ENCODE assay signal across 2 cellular contexts in the genomic region with DNA sequence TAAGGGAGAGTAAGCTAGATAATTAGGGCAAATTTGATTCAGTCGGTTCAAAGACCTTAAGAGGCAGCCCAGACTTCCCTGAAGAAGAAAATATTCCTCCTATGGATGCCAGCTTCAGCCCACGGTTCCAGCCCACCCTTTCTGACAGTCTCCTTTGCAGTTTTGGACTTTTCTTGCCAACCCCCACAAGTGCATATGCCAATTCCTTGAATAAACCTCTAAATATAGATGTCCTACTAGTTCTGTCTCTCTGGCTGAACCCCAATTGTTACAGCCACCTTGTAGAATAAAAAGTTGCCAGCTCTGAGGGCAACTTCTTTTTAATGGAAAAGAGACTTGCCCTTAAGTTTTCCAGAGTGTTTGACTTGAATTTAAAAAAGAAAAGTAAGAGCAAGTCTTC.
TF ChIP-seq lines count a peak whose summit lies in the region.

No MANE protein-coding gene starts in this region.

TF ChIP-seq in liver, 16 proteins besides CTCF, POLR2A, EP300 and RAD21:
- TF ChIP-seq NR2F2 (IDR thresholded peaks at IDR 0.05) (no peak), GABPA (IDR thresholded peaks at IDR 0.05 in 1 of 2, conservative IDR thresholded peaks at IDR 0.05 in 1 of 2) (no peak), YY1 (IDR thresholded peaks at IDR 0.05) (no peak), JUND (IDR thresholded peaks at IDR 0.05) (no peak), SP1 (IDR thresholded peaks at IDR 0.05) (no peak), FOXA2 (IDR thresholded peaks at IDR 0.05) (no peak), HNF4A (conservative IDR thresholded peaks at IDR 0.05) (no peak), RXRA (IDR thresholded peaks at IDR 0.05) (no peak), TAF1 (conservative IDR thresholded peaks at IDR 0.05) (no peak), FOXA1 (IDR thresholded peaks at IDR 0.05) (no peak), HNF4G (IDR thresholded peaks at IDR 0.05) (no peak), EGR1 (IDR thresholded peaks at IDR 0.05; ENCODE audit: low read depth in 2 of 2) (no peak)
- TF ChIP-seq, protein P1, sequence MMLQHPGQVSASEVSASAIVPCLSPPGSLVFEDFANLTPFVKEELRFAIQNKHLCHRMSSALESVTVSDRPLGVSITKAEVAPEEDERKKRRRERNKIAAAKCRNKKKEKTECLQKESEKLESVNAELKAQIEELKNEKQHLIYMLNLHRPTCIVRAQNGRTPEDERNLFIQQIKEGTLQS (IDR thresholded peaks at IDR 0.05), result no peak
- TF ChIP-seq, protein P2, sequence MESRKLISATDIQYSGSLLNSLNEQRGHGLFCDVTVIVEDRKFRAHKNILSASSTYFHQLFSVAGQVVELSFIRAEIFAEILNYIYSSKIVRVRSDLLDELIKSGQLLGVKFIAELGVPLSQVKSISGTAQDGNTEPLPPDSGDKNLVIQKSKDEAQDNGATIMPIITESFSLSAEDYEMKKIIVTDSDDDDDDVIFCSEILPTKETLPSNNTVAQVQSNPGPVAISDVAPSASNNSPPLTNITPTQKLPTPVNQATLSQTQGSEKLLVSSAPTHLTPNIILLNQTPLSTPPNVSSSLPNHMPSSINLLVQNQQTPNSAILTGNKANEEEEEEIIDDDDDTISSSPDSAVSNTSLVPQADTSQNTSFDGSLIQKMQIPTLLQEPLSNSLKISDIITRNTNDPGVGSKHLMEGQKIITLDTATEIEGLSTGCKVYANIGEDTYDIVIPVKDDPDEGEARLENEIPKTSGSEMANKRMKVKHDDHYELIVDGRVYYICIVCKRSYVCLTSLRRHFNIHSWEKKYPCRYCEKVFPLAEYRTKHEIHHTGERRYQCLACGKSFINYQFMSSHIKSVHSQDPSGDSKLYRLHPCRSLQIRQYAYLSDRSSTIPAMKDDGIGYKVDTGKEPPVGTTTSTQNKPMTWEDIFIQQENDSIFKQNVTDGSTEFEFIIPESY (IDR thresholded peaks at IDR 0.05), result no peak
- TF ChIP-seq, protein P3, sequence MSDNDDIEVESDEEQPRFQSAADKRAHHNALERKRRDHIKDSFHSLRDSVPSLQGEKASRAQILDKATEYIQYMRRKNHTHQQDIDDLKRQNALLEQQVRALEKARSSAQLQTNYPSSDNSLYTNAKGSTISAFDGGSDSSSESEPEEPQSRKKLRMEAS (IDR thresholded peaks at IDR 0.05), result no peak
- TF ChIP-seq, protein P4, sequence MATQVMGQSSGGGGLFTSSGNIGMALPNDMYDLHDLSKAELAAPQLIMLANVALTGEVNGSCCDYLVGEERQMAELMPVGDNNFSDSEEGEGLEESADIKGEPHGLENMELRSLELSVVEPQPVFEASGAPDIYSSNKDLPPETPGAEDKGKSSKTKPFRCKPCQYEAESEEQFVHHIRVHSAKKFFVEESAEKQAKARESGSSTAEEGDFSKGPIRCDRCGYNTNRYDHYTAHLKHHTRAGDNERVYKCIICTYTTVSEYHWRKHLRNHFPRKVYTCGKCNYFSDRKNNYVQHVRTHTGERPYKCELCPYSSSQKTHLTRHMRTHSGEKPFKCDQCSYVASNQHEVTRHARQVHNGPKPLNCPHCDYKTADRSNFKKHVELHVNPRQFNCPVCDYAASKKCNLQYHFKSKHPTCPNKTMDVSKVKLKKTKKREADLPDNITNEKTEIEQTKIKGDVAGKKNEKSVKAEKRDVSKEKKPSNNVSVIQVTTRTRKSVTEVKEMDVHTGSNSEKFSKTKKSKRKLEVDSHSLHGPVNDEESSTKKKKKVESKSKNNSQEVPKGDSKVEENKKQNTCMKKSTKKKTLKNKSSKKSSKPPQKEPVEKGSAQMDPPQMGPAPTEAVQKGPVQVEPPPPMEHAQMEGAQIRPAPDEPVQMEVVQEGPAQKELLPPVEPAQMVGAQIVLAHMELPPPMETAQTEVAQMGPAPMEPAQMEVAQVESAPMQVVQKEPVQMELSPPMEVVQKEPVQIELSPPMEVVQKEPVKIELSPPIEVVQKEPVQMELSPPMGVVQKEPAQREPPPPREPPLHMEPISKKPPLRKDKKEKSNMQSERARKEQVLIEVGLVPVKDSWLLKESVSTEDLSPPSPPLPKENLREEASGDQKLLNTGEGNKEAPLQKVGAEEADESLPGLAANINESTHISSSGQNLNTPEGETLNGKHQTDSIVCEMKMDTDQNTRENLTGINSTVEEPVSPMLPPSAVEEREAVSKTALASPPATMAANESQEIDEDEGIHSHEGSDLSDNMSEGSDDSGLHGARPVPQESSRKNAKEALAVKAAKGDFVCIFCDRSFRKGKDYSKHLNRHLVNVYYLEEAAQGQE (IDR thresholded peaks at IDR 0.05), result no peak

TF ChIP-seq in HepG2, 621 proteins besides CTCF, POLR2A, EP300 and RAD21:
- TF ChIP-seq, protein P5, sequence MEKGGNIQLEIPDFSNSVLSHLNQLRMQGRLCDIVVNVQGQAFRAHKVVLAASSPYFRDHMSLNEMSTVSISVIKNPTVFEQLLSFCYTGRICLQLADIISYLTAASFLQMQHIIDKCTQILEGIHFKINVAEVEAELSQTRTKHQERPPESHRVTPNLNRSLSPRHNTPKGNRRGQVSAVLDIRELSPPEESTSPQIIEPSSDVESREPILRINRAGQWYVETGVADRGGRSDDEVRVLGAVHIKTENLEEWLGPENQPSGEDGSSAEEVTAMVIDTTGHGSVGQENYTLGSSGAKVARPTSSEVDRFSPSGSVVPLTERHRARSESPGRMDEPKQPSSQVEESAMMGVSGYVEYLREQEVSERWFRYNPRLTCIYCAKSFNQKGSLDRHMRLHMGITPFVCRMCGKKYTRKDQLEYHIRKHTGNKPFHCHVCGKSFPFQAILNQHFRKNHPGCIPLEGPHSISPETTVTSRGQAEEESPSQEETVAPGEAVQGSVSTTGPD (CRISPR knock-in tag; IDR thresholded peaks at IDR 0.05), result no peak
- no peak for TF ChIP-seq ZC3H13 (CRISPR knock-in tag; IDR thresholded peaks at IDR 0.05)
- TF ChIP-seq, protein P6, sequence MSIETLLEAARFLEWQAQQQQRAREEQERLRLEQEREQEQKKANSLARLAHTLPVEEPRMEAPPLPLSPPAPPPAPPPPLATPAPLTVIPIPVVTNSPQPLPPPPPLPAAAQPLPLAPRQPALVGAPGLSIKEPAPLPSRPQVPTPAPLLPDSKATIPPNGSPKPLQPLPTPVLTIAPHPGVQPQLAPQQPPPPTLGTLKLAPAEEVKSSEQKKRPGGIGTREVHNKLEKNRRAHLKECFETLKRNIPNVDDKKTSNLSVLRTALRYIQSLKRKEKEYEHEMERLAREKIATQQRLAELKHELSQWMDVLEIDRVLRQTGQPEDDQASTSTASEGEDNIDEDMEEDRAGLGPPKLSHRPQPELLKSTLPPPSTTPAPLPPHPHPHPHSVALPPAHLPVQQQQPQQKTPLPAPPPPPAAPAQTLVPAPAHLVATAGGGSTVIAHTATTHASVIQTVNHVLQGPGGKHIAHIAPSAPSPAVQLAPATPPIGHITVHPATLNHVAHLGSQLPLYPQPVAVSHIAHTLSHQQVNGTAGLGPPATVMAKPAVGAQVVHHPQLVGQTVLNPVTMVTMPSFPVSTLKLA (IDR thresholded peaks at IDR 0.05), result no peak
- TF ChIP-seq, protein P7, sequence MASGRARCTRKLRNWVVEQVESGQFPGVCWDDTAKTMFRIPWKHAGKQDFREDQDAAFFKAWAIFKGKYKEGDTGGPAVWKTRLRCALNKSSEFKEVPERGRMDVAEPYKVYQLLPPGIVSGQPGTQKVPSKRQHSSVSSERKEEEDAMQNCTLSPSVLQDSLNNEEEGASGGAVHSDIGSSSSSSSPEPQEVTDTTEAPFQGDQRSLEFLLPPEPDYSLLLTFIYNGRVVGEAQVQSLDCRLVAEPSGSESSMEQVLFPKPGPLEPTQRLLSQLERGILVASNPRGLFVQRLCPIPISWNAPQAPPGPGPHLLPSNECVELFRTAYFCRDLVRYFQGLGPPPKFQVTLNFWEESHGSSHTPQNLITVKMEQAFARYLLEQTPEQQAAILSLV (CRISPR knock-in tag; IDR thresholded peaks at IDR 0.05; ENCODE audit: borderline replicate concordance), result no peak
- TF ChIP-seq, protein P8, sequence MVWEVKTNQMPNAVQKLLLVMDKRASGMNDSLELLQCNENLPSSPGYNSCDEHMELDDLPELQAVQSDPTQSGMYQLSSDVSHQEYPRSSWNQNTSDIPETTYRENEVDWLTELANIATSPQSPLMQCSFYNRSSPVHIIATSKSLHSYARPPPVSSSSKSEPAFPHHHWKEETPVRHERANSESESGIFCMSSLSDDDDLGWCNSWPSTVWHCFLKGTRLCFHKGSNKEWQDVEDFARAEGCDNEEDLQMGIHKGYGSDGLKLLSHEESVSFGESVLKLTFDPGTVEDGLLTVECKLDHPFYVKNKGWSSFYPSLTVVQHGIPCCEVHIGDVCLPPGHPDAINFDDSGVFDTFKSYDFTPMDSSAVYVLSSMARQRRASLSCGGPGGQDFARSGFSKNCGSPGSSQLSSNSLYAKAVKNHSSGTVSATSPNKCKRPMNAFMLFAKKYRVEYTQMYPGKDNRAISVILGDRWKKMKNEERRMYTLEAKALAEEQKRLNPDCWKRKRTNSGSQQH (CRISPR knock-in tag; IDR thresholded peaks at IDR 0.05; ENCODE audit: low read depth), result no peak
- TF ChIP-seq ZMYM4 (CRISPR knock-in tag; IDR thresholded peaks at IDR 0.05), result no peak
- TF ChIP-seq, protein P9, sequence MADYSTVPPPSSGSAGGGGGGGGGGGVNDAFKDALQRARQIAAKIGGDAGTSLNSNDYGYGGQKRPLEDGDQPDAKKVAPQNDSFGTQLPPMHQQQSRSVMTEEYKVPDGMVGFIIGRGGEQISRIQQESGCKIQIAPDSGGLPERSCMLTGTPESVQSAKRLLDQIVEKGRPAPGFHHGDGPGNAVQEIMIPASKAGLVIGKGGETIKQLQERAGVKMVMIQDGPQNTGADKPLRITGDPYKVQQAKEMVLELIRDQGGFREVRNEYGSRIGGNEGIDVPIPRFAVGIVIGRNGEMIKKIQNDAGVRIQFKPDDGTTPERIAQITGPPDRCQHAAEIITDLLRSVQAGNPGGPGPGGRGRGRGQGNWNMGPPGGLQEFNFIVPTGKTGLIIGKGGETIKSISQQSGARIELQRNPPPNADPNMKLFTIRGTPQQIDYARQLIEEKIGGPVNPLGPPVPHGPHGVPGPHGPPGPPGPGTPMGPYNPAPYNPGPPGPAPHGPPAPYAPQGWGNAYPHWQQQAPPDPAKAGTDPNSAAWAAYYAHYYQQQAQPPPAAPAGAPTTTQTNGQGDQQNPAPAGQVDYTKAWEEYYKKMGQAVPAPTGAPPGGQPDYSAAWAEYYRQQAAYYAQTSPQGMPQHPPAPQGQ (CRISPR knock-in tag; IDR thresholded peaks at IDR 0.05; ENCODE audit: borderline replicate concordance), result no peak
- TF ChIP-seq, protein P10, sequence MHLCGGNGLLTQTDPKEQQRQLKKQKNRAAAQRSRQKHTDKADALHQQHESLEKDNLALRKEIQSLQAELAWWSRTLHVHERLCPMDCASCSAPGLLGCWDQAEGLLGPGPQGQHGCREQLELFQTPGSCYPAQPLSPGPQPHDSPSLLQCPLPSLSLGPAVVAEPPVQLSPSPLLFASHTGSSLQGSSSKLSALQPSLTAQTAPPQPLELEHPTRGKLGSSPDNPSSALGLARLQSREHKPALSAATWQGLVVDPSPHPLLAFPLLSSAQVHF (CRISPR knock-in tag; IDR thresholded peaks at IDR 0.05), result no peak
- no peak for TF ChIP-seq ZNF761 (CRISPR knock-in tag; conservative IDR thresholded peaks at IDR 0.05)
- TF ChIP-seq, protein P11, sequence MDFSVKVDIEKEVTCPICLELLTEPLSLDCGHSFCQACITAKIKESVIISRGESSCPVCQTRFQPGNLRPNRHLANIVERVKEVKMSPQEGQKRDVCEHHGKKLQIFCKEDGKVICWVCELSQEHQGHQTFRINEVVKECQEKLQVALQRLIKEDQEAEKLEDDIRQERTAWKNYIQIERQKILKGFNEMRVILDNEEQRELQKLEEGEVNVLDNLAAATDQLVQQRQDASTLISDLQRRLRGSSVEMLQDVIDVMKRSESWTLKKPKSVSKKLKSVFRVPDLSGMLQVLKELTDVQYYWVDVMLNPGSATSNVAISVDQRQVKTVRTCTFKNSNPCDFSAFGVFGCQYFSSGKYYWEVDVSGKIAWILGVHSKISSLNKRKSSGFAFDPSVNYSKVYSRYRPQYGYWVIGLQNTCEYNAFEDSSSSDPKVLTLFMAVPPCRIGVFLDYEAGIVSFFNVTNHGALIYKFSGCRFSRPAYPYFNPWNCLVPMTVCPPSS (IDR thresholded peaks at IDR 0.05), result no peak
- TF ChIP-seq, protein P12, sequence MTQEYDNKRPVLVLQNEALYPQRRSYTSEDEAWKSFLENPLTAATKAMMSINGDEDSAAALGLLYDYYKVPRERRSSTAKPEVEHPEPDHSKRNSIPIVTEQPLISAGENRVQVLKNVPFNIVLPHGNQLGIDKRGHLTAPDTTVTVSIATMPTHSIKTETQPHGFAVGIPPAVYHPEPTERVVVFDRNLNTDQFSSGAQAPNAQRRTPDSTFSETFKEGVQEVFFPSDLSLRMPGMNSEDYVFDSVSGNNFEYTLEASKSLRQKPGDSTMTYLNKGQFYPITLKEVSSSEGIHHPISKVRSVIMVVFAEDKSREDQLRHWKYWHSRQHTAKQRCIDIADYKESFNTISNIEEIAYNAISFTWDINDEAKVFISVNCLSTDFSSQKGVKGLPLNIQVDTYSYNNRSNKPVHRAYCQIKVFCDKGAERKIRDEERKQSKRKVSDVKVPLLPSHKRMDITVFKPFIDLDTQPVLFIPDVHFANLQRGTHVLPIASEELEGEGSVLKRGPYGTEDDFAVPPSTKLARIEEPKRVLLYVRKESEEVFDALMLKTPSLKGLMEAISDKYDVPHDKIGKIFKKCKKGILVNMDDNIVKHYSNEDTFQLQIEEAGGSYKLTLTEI (CRISPR knock-in tag; conservative IDR thresholded peaks at IDR 0.05), result no peak
- TF ChIP-seq ZNF468 (CRISPR knock-in tag; IDR thresholded peaks at IDR 0.05), result no peak
- no peak for TF ChIP-seq AKAP8 (CRISPR knock-in tag; IDR thresholded peaks at IDR 0.05)
- TF ChIP-seq ZNF652 (CRISPR knock-in tag; IDR thresholded peaks at IDR 0.05; ENCODE audit: borderline replicate concordance, low read depth), result no peak
- TF ChIP-seq MED1 (CRISPR knock-in tag; IDR thresholded peaks at IDR 0.05), result no peak
- TF ChIP-seq, protein P13, sequence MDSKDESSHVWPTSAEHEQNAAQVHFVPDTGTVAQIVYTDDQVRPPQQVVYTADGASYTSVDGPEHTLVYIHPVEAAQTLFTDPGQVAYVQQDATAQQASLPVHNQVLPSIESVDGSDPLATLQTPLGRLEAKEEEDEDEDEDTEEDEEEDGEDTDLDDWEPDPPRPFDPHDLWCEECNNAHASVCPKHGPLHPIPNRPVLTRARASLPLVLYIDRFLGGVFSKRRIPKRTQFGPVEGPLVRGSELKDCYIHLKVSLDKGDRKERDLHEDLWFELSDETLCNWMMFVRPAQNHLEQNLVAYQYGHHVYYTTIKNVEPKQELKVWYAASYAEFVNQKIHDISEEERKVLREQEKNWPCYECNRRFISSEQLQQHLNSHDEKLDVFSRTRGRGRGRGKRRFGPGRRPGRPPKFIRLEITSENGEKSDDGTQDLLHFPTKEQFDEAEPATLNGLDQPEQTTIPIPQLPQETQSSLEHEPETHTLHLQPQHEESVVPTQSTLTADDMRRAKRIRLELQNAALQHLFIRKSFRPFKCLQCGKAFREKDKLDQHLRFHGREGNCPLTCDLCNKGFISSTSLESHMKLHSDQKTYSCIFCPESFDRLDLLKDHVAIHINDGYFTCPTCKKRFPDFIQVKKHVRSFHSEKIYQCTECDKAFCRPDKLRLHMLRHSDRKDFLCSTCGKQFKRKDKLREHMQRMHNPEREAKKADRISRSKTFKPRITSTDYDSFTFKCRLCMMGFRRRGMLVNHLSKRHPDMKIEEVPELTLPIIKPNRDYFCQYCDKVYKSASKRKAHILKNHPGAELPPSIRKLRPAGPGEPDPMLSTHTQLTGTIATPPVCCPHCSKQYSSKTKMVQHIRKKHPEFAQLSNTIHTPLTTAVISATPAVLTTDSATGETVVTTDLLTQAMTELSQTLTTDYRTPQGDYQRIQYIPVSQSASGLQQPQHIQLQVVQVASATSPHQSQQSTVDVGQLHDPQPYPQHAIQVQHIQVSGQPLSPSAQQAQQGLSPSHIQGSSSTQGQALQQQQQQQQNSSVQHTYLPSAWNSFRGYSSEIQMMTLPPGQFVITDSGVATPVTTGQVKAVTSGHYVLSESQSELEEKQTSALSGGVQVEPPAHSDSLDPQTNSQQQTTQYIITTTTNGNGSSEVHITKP (CRISPR knock-in tag; IDR thresholded peaks at IDR 0.05; ENCODE audit: low read depth), result no peak
- no peak for TF ChIP-seq ZIK1 (CRISPR knock-in tag; IDR thresholded peaks at IDR 0.05; ENCODE audit: borderline replicate concordance, low read depth)
- TF ChIP-seq FIP1L1 (IDR thresholded peaks at IDR 0.05; ENCODE audit: borderline replicate concordance, insufficient read depth, low read depth, low read length), result no peak
TF ChIP-seq in HepG2: peak in this region for 0.
